1 cellular context compared by ENCODE assay signal in the genomic region with DNA sequence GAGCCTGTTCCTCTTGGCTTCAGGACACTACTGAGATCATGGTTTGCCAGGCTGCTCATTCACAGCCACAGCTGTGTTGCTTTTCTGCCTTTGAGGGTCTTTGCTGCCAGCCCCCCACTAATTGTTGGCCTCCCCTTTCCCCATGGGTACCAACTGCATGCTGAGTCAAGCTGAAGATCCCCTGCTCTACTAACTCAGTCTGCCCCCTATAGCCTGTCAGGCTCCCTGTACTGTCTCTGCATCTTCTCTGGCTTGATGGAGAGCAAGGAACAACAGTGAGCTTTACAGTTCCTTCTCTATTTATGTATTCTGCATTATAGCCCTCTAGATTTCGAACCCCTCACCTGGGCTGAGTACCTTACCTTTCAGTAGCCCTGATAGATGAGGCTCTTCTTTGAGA.
TF ChIP-seq lines count a peak whose summit lies in the region.

No MANE protein-coding gene starts in this region.

TF ChIP-seq in IMR-90, 13 proteins besides CTCF, POLR2A, EP300 and RAD21:
- TF ChIP-seq, protein P1, sequence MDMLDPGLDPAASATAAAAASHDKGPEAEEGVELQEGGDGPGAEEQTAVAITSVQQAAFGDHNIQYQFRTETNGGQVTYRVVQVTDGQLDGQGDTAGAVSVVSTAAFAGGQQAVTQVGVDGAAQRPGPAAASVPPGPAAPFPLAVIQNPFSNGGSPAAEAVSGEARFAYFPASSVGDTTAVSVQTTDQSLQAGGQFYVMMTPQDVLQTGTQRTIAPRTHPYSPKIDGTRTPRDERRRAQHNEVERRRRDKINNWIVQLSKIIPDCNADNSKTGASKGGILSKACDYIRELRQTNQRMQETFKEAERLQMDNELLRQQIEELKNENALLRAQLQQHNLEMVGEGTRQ (IDR thresholded peaks at IDR 0.05; ENCODE audit: low read depth, low read length), result no peak
- TF ChIP-seq SMC3 (IDR thresholded peaks at IDR 0.05; ENCODE audit: low read depth, low read length) (no peak), RFX5 (IDR thresholded peaks at IDR 0.05; ENCODE audit: low read depth, low read length) (no peak), CHD1 (IDR thresholded peaks at IDR 0.05; ENCODE audit: low read depth, low read length) (no peak), CEBPB (IDR thresholded peaks at IDR 0.05; ENCODE audit: low read depth, low read length) (no peak), RCOR1 (IDR thresholded peaks at IDR 0.05; ENCODE audit: insufficient replicate concordance, low read length) (no peak), MAFK (IDR thresholded peaks at IDR 0.05; ENCODE audit: low read depth, low read length) (no peak), MAZ (IDR thresholded peaks at IDR 0.05; ENCODE audit: borderline replicate concordance, low read depth, low read length) (no peak), BHLHE40 (IDR thresholded peaks at IDR 0.05; ENCODE audit: low read depth, low read length) (no peak), MXI1 (IDR thresholded peaks at IDR 0.05; ENCODE audit: borderline replicate concordance, low read depth, low read length) (no peak)
- TF ChIP-seq, protein P2, sequence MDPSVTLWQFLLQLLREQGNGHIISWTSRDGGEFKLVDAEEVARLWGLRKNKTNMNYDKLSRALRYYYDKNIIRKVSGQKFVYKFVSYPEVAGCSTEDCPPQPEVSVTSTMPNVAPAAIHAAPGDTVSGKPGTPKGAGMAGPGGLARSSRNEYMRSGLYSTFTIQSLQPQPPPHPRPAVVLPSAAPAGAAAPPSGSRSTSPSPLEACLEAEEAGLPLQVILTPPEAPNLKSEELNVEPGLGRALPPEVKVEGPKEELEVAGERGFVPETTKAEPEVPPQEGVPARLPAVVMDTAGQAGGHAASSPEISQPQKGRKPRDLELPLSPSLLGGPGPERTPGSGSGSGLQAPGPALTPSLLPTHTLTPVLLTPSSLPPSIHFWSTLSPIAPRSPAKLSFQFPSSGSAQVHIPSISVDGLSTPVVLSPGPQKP (IDR thresholded peaks at IDR 0.05; ENCODE audit: borderline replicate concordance, low read depth, low read length), result no peak
TF ChIP-seq in IMR-90: peak in this region for 0.
